In the genomic region with DNA sequence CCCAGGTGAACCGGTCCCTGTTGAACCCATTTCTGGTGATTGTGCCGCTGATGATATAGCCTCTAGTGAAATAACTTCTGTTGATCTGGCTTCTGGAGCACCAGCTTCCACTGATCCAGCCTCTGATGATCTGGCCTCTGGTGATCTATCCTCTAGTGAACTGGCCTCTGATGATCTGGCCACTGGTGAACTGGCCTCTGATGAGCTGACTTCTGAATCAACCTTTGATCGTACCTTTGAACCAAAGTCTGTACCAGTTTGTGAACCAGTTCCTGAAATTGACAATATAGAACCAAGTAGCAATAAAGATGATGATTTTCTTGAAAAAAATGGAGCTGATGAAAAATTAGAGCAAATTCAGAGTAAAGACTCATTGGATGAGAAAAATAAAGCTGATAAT, we compare ENCODE assay signal across 24 cellular contexts. TPM values are rescaled to one million over a fixed set of nuclear protein-coding genes. Genes with fewer than 3 reads are reported as not detected.
DNase-seq lines count a peak whose midpoint lies in the region; ATAC-seq and TF ChIP-seq lines count a peak whose summit lies in the region.
"Had no signal": no experiment of that assay in that cellular context is flagged by ENCODE, and none has a peak within 500 bp of the region (broad histone marks: within the 10 kb centered on the region; RNA-seq: fewer than 3 reads in every experiment).

No MANE protein-coding gene starts in this region.

- CTCF ChIA-PET in WTC11 (lab: Charles Lee): no interaction called here

- H3K27me3 Mint-ChIP-seq in natural killer cell (ENCODE audit: low read depth in 2 of 2): no peaks in the 10 kb centered on the region
- no peaks in the 10 kb centered on the region for H3K27me3 Mint-ChIP-seq in natural killer cell treated with Interleukin-12 subunit alpha and Interleukin-12 subunit beta and Interleukin-15 and Interleukin-18, amount 100 ng/mL, for 72 hours
- no peaks in the 10 kb centered on the region for H3K27me3 Mint-ChIP-seq in WTC11 (ENCODE audit: low read depth)
- no peaks in the 10 kb centered on the region for H3K27me3 Mint-ChIP-seq in memory B cell
- no peaks in the 10 kb centered on the region; the same call in none of the 2 replicates for H3K27me3 Mint-ChIP-seq in HFFc6 (ENCODE audit: insufficient read depth)
- H3K27me3 Mint-ChIP-seq: activated T-cell treated with anti-CD3 and anti-CD28 coated beads, Interleukin-2, amount 50 U/mL, for 24 hours had no signal

- no peak overlapping the region for H3K4me3 Mint-ChIP-seq in natural killer cell
- no peak overlapping the region for H3K4me3 Mint-ChIP-seq in natural killer cell treated with Interleukin-12 subunit alpha and Interleukin-12 subunit beta and Interleukin-15 and Interleukin-18, amount 100 ng/mL, for 72 hours
- no peak overlapping the region for H3K4me3 Mint-ChIP-seq in WTC11
- no peak overlapping the region for H3K4me3 Mint-ChIP-seq in memory B cell
- no peak overlapping the region for H3K4me3 Mint-ChIP-seq in HFFc6
- H3K4me3 Mint-ChIP-seq: activated T-cell treated with anti-CD3 and anti-CD28 coated beads, Interleukin-2, amount 50 U/mL, for 24 hours had no signal

- POLR2A ChIA-PET in WTC11 (lab: Charles Lee): interaction anchor here (0.5 kb wide), 1 partner anchor 18 kb away, joined by 3 read pairs; no protein-coding TSS in a partner anchor

- intact Hi-C loops in natural killer cell (cut with micrococcal nuclease): no loop called here

- no peak for ATAC-seq in natural killer cell
- ATAC-seq in natural killer cell treated with Interleukin-12 subunit alpha and Interleukin-12 subunit beta and Interleukin-15 and Interleukin-18, amount 100 ng/mL, for 72 hours: no peak
- no peak for ATAC-seq in WTC11
- ATAC-seq in memory B cell (ENCODE audit: low read depth): no peak
- ATAC-seq: left cardiac atrium, PC-3, psoas muscle, Right ventricle myocardium inferior had no signal

- H3K9me3 Mint-ChIP-seq in natural killer cell: peaks cover 0 to 6% of the 10 kb centered on the region in 2 donors
- H3K9me3 Mint-ChIP-seq in natural killer cell treated with Interleukin-12 subunit alpha and Interleukin-12 subunit beta and Interleukin-15 and Interleukin-18, amount 100 ng/mL, for 72 hours: peaks cover 11% of the 10 kb centered on the region
- peaks cover under 1% of the 10 kb centered on the region; the same call in 1 of the 2 replicates for H3K9me3 Mint-ChIP-seq in WTC11
- H3K9me3 Mint-ChIP-seq in memory B cell: peaks cover 3% of the 10 kb centered on the region
- peaks cover 23% of the 10 kb centered on the region; the same call in 1 of the 2 replicates for H3K9me3 Mint-ChIP-seq in HFFc6

- DNase-seq in natural killer cell (no peak), WTC11 (ENCODE audit: low spot score) (no peak), memory B cell (ENCODE audit: low spot score in 2 of 2) (no peak), HFFc6 (no peak), HUDEP-2 (lab: John Stamatoyannopoulos, UW; ENCODE audit: unreplicated experiment in 76 of 76) (no peak), AG20443 (ENCODE audit: low spot score) (no peak)
- DNase-seq in natural killer cell treated with Interleukin-12 subunit alpha and Interleukin-12 subunit beta and Interleukin-15 and Interleukin-18, amount 100 ng/mL, for 72 hours (ENCODE audit: low spot score): no peak
- DNase-seq: activated CD4-positive, alpha-beta T cell treated with anti-CD3 and anti-CD28 coated beads for 48 hours; activated naive CD4-positive, alpha-beta T cell; activated T-cell treated with anti-CD3 and anti-CD28 coated beads, Interleukin-2, amount 50 U/mL, for 24 hours; aorta; C1 segment of cervical spinal cord; GOT3; left cardiac atrium; NCI-H1092 treated with DMSO at 0.1 percent for 48 hours; NCI-H187 treated with DMSO at 0.1 percent for 48 hours; NCI-H524 treated with DMSO at 0.1 percent for 48 hours; NK-92 treated with Interleukin-12 subunit alpha and Interleukin-12 subunit beta, amount 100 ng/mL, for 24 hours; nucleus accumbens; PC-3; psoas muscle; T-helper 9 cell; tibial artery had no signal

- H3K36me3 Mint-ChIP-seq in natural killer cell: peaks cover 29% of the 10 kb centered on the region
- H3K36me3 Mint-ChIP-seq in natural killer cell treated with Interleukin-12 subunit alpha and Interleukin-12 subunit beta and Interleukin-15 and Interleukin-18, amount 100 ng/mL, for 72 hours: peaks cover 56% of the 10 kb centered on the region
- peaks cover 75% of the 10 kb centered on the region for H3K36me3 Mint-ChIP-seq in WTC11
- peaks cover 62% of the 10 kb centered on the region for H3K36me3 Mint-ChIP-seq in memory B cell
- H3K36me3 Mint-ChIP-seq in HFFc6 (ENCODE audit: low read depth): peaks cover 72% of the 10 kb centered on the region

- H3K4me1 Mint-ChIP-seq in natural killer cell: peaks cover 69 to 73% of the 10 kb centered on the region in 2 donors
- peaks cover 48 to 70% of the 10 kb centered on the region in 2 donors for H3K4me1 Mint-ChIP-seq in natural killer cell treated with Interleukin-12 subunit alpha and Interleukin-12 subunit beta and Interleukin-15 and Interleukin-18, amount 100 ng/mL, for 72 hours (ENCODE audit: low read depth in 2 of 2)
- peaks cover 45% of the 10 kb centered on the region for H3K4me1 Mint-ChIP-seq in WTC11
- H3K4me1 Mint-ChIP-seq in memory B cell: peaks cover 38% of the 10 kb centered on the region
- H3K4me1 Mint-ChIP-seq in HFFc6 (ENCODE audit: low read depth): peaks cover 10% of the 10 kb centered on the region; the same call in 1 of the 2 replicates

- peak overlapping the region; percentile 57 to 81 for H3K27ac Mint-ChIP-seq in natural killer cell
- H3K27ac Mint-ChIP-seq in natural killer cell treated with Interleukin-12 subunit alpha and Interleukin-12 subunit beta and Interleukin-15 and Interleukin-18, amount 100 ng/mL, for 72 hours: peak overlapping the region in 1 of 2 donors; percentile 57
- H3K27ac Mint-ChIP-seq in WTC11: 0 out of 2 replicates have a peak overlapping the region, but pooled peaks have one; percentile 12
- peak overlapping the region; percentile 51 for H3K27ac Mint-ChIP-seq in memory B cell
- no peak overlapping the region for H3K27ac Mint-ChIP-seq in HFFc6
- H3K27ac Mint-ChIP-seq: activated T-cell treated with anti-CD3 and anti-CD28 coated beads, Interleukin-2, amount 50 U/mL, for 24 hours had no signal

- no peak for TF ChIP-seq CTCF in natural killer cell (IDR thresholded peaks at IDR 0.05)
- TF ChIP-seq CTCF in WTC11 (IDR thresholded peaks at IDR 0.05): no peak
- TF ChIP-seq CTCF in HFFc6 (IDR thresholded peaks at IDR 0.05): no peak

TF ChIP-seq in WTC11, 78 proteins besides CTCF, POLR2A, EP300 and RAD21 (continues in another document):
- TF ChIP-seq MYBL2 (CRISPR knock-in tag; IDR thresholded peaks at IDR 0.05) (no peak), TEAD1 (CRISPR knock-in tag; IDR thresholded peaks at IDR 0.05) (no peak), ZNF416 (CRISPR knock-in tag; IDR thresholded peaks at IDR 0.05) (no peak), CBFB (CRISPR knock-in tag; IDR thresholded peaks at IDR 0.05; ENCODE audit: low read depth) (no peak), NR1H2 (CRISPR knock-in tag; IDR thresholded peaks at IDR 0.05) (no peak), ZNF219 (CRISPR knock-in tag; IDR thresholded peaks at IDR 0.05; ENCODE audit: borderline replicate concordance) (no peak)
- TF ChIP-seq, protein P1, sequence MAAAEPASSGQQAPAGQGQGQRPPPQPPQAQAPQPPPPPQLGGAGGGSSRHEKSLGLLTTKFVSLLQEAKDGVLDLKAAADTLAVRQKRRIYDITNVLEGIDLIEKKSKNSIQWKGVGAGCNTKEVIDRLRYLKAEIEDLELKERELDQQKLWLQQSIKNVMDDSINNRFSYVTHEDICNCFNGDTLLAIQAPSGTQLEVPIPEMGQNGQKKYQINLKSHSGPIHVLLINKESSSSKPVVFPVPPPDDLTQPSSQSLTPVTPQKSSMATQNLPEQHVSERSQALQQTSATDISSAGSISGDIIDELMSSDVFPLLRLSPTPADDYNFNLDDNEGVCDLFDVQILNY (CRISPR knock-in tag; IDR thresholded peaks at IDR 0.05): no peak
- TF ChIP-seq, protein P2, sequence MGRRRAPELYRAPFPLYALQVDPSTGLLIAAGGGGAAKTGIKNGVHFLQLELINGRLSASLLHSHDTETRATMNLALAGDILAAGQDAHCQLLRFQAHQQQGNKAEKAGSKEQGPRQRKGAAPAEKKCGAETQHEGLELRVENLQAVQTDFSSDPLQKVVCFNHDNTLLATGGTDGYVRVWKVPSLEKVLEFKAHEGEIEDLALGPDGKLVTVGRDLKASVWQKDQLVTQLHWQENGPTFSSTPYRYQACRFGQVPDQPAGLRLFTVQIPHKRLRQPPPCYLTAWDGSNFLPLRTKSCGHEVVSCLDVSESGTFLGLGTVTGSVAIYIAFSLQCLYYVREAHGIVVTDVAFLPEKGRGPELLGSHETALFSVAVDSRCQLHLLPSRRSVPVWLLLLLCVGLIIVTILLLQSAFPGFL (CRISPR knock-in tag; IDR thresholded peaks at IDR 0.05; ENCODE audit: borderline replicate concordance): no peak
- TF ChIP-seq, protein P3, sequence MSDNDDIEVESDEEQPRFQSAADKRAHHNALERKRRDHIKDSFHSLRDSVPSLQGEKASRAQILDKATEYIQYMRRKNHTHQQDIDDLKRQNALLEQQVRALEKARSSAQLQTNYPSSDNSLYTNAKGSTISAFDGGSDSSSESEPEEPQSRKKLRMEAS (CRISPR knock-in tag; IDR thresholded peaks at IDR 0.05): no peak
- TF ChIP-seq, protein P4, sequence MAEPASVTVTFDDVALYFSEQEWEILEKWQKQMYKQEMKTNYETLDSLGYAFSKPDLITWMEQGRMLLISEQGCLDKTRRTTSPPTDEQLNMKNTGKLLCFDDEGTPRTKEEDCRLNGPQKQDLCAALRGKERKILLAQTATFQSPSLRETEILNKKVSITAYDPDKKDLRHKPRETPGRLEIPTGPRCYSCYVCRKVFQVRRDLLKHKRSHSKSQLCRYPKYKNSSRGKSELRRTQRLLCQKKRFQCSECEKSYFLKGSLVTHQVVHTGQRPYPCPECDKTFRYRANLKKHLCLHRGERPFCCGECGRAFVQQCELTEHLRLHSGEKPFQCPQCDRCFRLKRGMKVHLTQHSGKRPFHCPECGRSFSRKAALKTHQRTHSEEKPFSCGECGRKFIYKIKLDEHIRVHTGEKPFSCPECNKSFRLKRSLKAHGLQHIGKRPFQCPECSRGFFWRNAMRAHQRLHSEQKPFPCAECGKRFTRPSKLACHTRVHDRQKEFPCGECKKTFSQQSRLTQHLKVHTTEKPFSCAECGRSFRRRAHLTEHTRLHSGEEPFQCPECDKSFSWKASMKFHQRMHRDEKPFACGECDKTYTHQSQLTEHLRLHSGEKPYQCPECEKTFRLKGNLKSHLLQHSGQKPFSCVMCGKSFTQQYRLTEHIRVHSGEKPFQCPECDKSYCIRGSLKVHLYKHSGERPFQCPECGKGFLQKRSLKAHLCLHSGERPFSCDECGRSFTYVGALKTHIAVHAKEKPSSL (CRISPR knock-in tag; conservative IDR thresholded peaks at IDR 0.05): no peak

RNA-seq across cellular contexts. Expression of a gene that starts 59.1 kb away (rescaled TPM):
- 100 to 1,000 TPM; 161 to 180 (median 173) TPM for total RNA-seq in natural killer cell
- 100 to 1,000 TPM in 1 of 2 donors, 10 to 100 TPM in 1; 85.3 to 107 TPM for total RNA-seq in natural killer cell treated with Interleukin-12 subunit alpha and Interleukin-12 subunit beta and Interleukin-15 and Interleukin-18, amount 100 ng/mL, for 72 hours
- 141 to 169 TPM (median 167 TPM) in 3 replicates for total RNA-seq in WTC11 (2021)
- total RNA-seq in HFFc6 (2021; fragmentation: NEBNext Ultra II Directional; extraction: Animal tissue kit (Norgen Biotek cat#: 25700)): 10 to 100 TPM; 38.3 to 47.3 (median 41.7) TPM
